Comparison of ENCODE assay signal across 9 cellular contexts in genomic region chr6:113690255-113690956, GRCh38.
DNase-seq lines count a peak whose midpoint lies in the region; ATAC-seq and TF ChIP-seq lines count a peak whose summit lies in the region.
"Had no signal": no experiment of that assay in that cellular context is flagged by ENCODE, and none has a peak within 500 bp of the region (broad histone marks: within the 10 kb centered on the region; RNA-seq: fewer than 3 reads in every experiment).

No MANE protein-coding gene starts in this region.

- H3K4me3 ChIP-seq in neural progenitor cell: no peak overlapping the region
- H3K4me3 ChIP-seq: thoracic aorta had no signal

- H3K36me3 Mint-ChIP-seq in chondrocyte (ENCODE audit: low read depth): no peaks in the 10 kb centered on the region
- H3K36me3 Mint-ChIP-seq in neural progenitor cell: no peaks in the 10 kb centered on the region

- no peaks in the 10 kb centered on the region for H3K36me3 ChIP-seq in neural progenitor cell
- H3K36me3 ChIP-seq: thoracic aorta had no signal

- H3K4me3 Mint-ChIP-seq in chondrocyte (ENCODE audit: unreplicated experiment) (no peak overlapping the region), neural progenitor cell (no peak overlapping the region)

- H3K4me1 Mint-ChIP-seq in chondrocyte (ENCODE audit: low read depth): peaks cover 31% of the 10 kb centered on the region
- H3K4me1 Mint-ChIP-seq in neural progenitor cell: no peaks in the 10 kb centered on the region

- intact Hi-C loops in Right ventricle myocardium inferior (cut with DNase I) (no loop called here), sciatic nerve (cut with DNase I) (no loop called here)

- H3F3A ChIP-seq in neural progenitor cell (ENCODE audit: low read depth): no peaks in the 10 kb centered on the region

- H3K4me1 ChIP-seq in neural progenitor cell: no peaks in the 10 kb centered on the region

- DNase-seq in Daoy (ENCODE audit: low read depth): peak; percentile 87
- peak; percentile 93 for DNase-seq in M059J (ENCODE audit: low read depth)
- DNase-seq in chondrocyte (ENCODE audit: low spot score): no peak
- no peak for DNase-seq in Right ventricle myocardium inferior (ENCODE audit: missing footprints)
- DNase-seq in sciatic nerve (ENCODE audit: low spot score): no peak
- DNase-seq in neural progenitor cell (ENCODE audit: low spot score): no peak
- DNase-seq in NCI-H2227 (lab: John Stamatoyannopoulos, UW; ENCODE audit: unreplicated experiment): no peak

- no peaks in the 10 kb centered on the region for H3K79me2 ChIP-seq in neural progenitor cell (ENCODE audit: low read depth)

- H3K9me3 Mint-ChIP-seq in chondrocyte (ENCODE audit: low read depth) (no peaks in the 10 kb centered on the region), neural progenitor cell (no peaks in the 10 kb centered on the region)

- no peak overlapping the region for H3K27ac ChIP-seq in neural progenitor cell
- H3K27ac ChIP-seq: thoracic aorta had no signal

- H3K9ac ChIP-seq in neural progenitor cell: no peak overlapping the region

- H3K27me3 Mint-ChIP-seq in chondrocyte (ENCODE audit: low read depth): no peaks in the 10 kb centered on the region
- H3K27me3 Mint-ChIP-seq in neural progenitor cell (ENCODE audit: insufficient read depth, low read depth): peaks cover 2% of the 10 kb centered on the region

- H3K9me3 ChIP-seq in neural progenitor cell (ENCODE audit: low read depth): no peaks in the 10 kb centered on the region
- H3K9me3 ChIP-seq: thoracic aorta had no signal

- H3K4me2 ChIP-seq in neural progenitor cell: no peak overlapping the region

- peak overlapping the region; percentile 78 for H3K27ac Mint-ChIP-seq in chondrocyte (ENCODE audit: unreplicated experiment)
- H3K27ac Mint-ChIP-seq in neural progenitor cell: no peak overlapping the region

- TF ChIP-seq CTCF in chondrocyte (IDR thresholded peaks at IDR 0.05) (no peak), neural progenitor cell (IDR thresholded peaks at IDR 0.05) (no peak)

- H3K27me3 ChIP-seq in neural progenitor cell: no peaks in the 10 kb centered on the region

- no peak overlapping the region for H2AFZ ChIP-seq in neural progenitor cell (replicated peaks)

- no peaks in the 10 kb centered on the region for H4K20me1 ChIP-seq in neural progenitor cell (ENCODE audit: low read depth)

- ATAC-seq in GM21717 (IDR thresholded peaks at IDR 0.05; ENCODE audit: unreplicated experiment) (peak; percentile 85), Right ventricle myocardium inferior (no peak), sciatic nerve (no peak)

Comparison
In these comparisons a context has a peak if more than half of its experiments do, and no peak if none do; other contexts are left out.
1. DNase-seq: peak in Daoy (single experiment) and M059J (single experiment); none in chondrocyte (single experiment), Right ventricle myocardium inferior (single experiment), sciatic nerve (single experiment), neural progenitor cell (single experiment) and NCI-H2227 (single experiment).